Comparison of ENCODE assay signal across 30 cellular contexts in the genomic region with DNA sequence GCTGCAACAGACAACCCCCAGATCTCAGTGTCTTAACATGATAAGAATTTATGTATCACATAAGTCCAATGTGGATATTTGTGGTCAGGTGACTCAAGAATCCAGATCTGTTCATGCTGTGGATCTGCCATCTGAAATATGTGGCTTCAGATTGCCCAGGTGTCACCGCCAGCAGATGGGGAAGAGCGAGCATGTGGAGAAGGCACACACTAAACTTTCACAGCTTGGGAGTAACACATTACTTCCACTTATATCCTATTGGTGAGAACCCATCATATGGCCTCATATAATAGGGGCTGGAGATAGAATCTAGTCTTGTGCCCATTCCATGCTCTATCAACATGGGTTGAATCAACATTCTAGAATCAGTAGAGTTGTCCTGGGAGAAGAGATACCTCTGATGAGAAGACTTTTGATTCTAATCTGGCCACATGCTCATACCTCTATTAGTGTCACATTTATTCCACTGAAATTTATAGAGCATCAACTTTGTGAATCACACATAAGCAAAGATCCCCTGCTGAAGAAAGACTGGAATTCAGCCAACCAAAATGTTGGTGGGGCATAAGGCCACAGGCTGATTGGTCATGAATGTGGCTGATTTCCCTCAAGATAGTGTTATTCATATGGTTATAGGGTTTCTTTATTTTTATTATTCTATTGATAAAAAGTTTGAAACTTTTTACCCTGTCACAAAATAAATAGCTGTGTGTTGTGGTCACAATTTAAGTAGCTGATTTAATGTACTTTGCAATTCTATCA. TPM values are rescaled to one million over a fixed set of nuclear protein-coding genes. Genes with fewer than 3 reads are reported as not detected.
A peak's percentile ranks its signal among the peaks of the same experiment; 100 is the strongest.
DNase-seq lines count a peak whose midpoint lies in the region; ATAC-seq, FAIRE-seq and TF ChIP-seq lines count a peak whose summit lies in the region.
"Had no signal": no experiment of that assay in that cellular context is flagged by ENCODE, and none has a peak within 500 bp of the region (broad histone marks: within the 10 kb centered on the region; RNA-seq: fewer than 3 reads in every experiment).

No MANE protein-coding gene starts in this region.

- H3K4me1 ChIP-seq in breast epithelium (no peaks in the 10 kb centered on the region), astrocyte (ENCODE audit: insufficient read depth, low read length) (peaks cover 13% of the 10 kb centered on the region), psoas muscle (peaks cover 7% of the 10 kb centered on the region), HepG2 (ENCODE audit: insufficient read depth, low read length) (peaks cover 1% of the 10 kb centered on the region)
- H3K4me1 ChIP-seq: BE2C had no signal

- H3K4me1 Mint-ChIP-seq in MCF 10A (ENCODE audit: insufficient read depth, unreplicated experiment): peaks cover 4% of the 10 kb centered on the region
- no peaks in the 10 kb centered on the region for H3K4me1 Mint-ChIP-seq in astrocyte (ENCODE audit: low read depth, unreplicated experiment)
- H3K4me1 Mint-ChIP-seq in activated naive CD4-positive, alpha-beta T cell treated with anti-CD3 and anti-CD28 coated beads for 36 hours (ENCODE audit: low read depth): peaks cover 11% of the 10 kb centered on the region
- H3K4me1 Mint-ChIP-seq: activated T-helper 17 cell treated with anti-CD3 and anti-CD28 coated beads, Interleukin-2, amount 50 U/mL, for 72 hours had no signal

- 70 to 86% (median 79%) methylated on average over 2 of the region's 2 CpGs for WGBS in psoas muscle, 3 donors
- WGBS in HepG2 (ENCODE audit: low lambda C conversion rate): 7% methylated on average over 2 of the region's 2 CpGs

- no peak overlapping the region for H3K27ac Mint-ChIP-seq in MCF 10A (ENCODE audit: low read depth, unreplicated experiment)
- no peak overlapping the region for H3K27ac Mint-ChIP-seq in astrocyte (ENCODE audit: unreplicated experiment)
- no peak overlapping the region for H3K27ac Mint-ChIP-seq in activated naive CD4-positive, alpha-beta T cell treated with anti-CD3 and anti-CD28 coated beads for 36 hours
- H3K27ac Mint-ChIP-seq: activated CD4-positive, alpha-beta T cell treated with anti-CD3 and anti-CD28 coated beads, Interleukin-2, amount 10 ng/mL, durations not matched to agents 7 days and 5 days; activated naive CD8-positive, alpha-beta T cell treated with anti-CD3 and anti-CD28 coated beads, Interleukin-2, amount 50 U/mL, for 24 hours; activated T-helper 17 cell treated with anti-CD3 and anti-CD28 coated beads, Interleukin-2, amount 50 U/mL, for 72 hours; IgD-negative memory B cell; mesothelial cell of epicardium; natural killer cell had no signal

- peaks cover 0 to under 1% of the 10 kb centered on the region in 2 donors for H3K27me3 ChIP-seq in breast epithelium
- H3K27me3 ChIP-seq in astrocyte (ENCODE audit: insufficient read depth, low read length): peaks cover 49% of the 10 kb centered on the region
- H3K27me3 ChIP-seq in psoas muscle (ENCODE audit: insufficient read depth in 3 of 3, low read length in 2 of 3): no peaks in the 10 kb centered on the region
- peaks cover 9 to 38% of the 10 kb centered on the region in 2 experiments; a peak in 3 of 5 replicates for H3K27me3 ChIP-seq in HepG2 (ENCODE audit: control insufficient read depth in 1 of 2, insufficient read depth in 2 of 2, low read length in 2 of 2)
- H3K27me3 ChIP-seq: ovary had no signal

- H3K27me3 Mint-ChIP-seq in MCF 10A (ENCODE audit: insufficient read depth, unreplicated experiment) (peaks cover under 1% of the 10 kb centered on the region), astrocyte (ENCODE audit: low read depth, unreplicated experiment) (peaks cover 55% of the 10 kb centered on the region)
- H3K27me3 Mint-ChIP-seq in activated naive CD4-positive, alpha-beta T cell treated with anti-CD3 and anti-CD28 coated beads for 36 hours (ENCODE audit: low read depth): peaks cover 2% of the 10 kb centered on the region

- in situ Hi-C loops in HepG2 (cut with HindIII; ENCODE audit: extremely low pct_ligation_motif_present, low pct_unique_long_range_greater_than_20kb): no loop called here

- H3K9ac ChIP-seq in astrocyte (ENCODE audit: low read length): no peak overlapping the region
- H3K9ac ChIP-seq in HepG2 (ENCODE audit: insufficient read depth, low read depth, low read length): no peak overlapping the region

- H3K9me3 ChIP-seq in breast epithelium (no peaks in the 10 kb centered on the region), astrocyte (ENCODE audit: insufficient read depth, low read depth, low read length) (no peaks in the 10 kb centered on the region), psoas muscle (no peaks in the 10 kb centered on the region), HepG2 (ENCODE audit: low read length) (no peaks in the 10 kb centered on the region)
- H3K9me3 ChIP-seq: BE2C, ovary, upper lobe of left lung had no signal

- POLR2A ChIA-PET in MCF 10A (lab: Yijun Ruan, JAX) (interaction anchor here (1.0 to 1.6 kb wide), 2 partner anchors 9 to 11 kb away, joined by 3 to 4 read pairs; no protein-coding TSS in a partner anchor), HepG2 (lab: Yijun Ruan, JAX) (no interaction called here)

- no peak overlapping the region for H3K27ac ChIP-seq in breast epithelium
- no peak overlapping the region for H3K27ac ChIP-seq in astrocyte (ENCODE audit: low read depth, low read length)
- H3K27ac ChIP-seq in psoas muscle: no peak overlapping the region
- H3K27ac ChIP-seq in HepG2 (ENCODE audit: extremely low read length, insufficient read depth, low read length): no peak overlapping the region
- H3K27ac ChIP-seq: HL-60, ovary, upper lobe of left lung had no signal

- CTCF ChIA-PET in MCF 10A (lab: Yijun Ruan, JAX): interaction anchor here (0.7 to 18.8 kb wide), 5 partner anchors 10 to 56 kb away, joined by 3 to 411 read pairs (median 4); no protein-coding TSS in a partner anchor
- CTCF ChIA-PET in activated naive CD4-positive, alpha-beta T cell treated with anti-CD3 and anti-CD28 coated beads for 36 hours (lab: Charles Lee): interaction anchor here (1.0 to 13.6 kb wide), 5 partner anchors 12 to 476 kb away, joined by 3 to 231 read pairs (median 8); no protein-coding TSS in a partner anchor
- CTCF ChIA-PET in HepG2 (lab: Yijun Ruan, JAX; ENCODE audit: low intra/inter-chr PET ratio, low total read pairs): no interaction called here

- H2AFZ ChIP-seq in astrocyte (ENCODE audit: low read depth, low read length): no peak overlapping the region
- H2AFZ ChIP-seq in HepG2 (ENCODE audit: low read length): no peak overlapping the region

- H3K4me3 ChIP-seq in breast epithelium (no peak overlapping the region), astrocyte (ENCODE audit: insufficient read depth, low read depth, low read length) (no peak overlapping the region), foreskin fibroblast (ENCODE audit: low read depth in 1 of 2, low read length in 2 of 2) (no peak overlapping the region), psoas muscle (no peak overlapping the region), HepG2 (replicated peaks in 1 of 3; ENCODE audit: insufficient read depth in 1 of 3, low read depth in 2 of 3, low read length in 3 of 3) (no peak overlapping the region)
- H3K4me3 ChIP-seq: ovary, upper lobe of left lung had no signal

- TF ChIP-seq CTCF in MCF 10A (IDR thresholded peaks at IDR 0.05; ENCODE audit: unreplicated experiment) (no peak), breast epithelium (IDR thresholded peaks at IDR 0.05) (no peak), astrocyte (IDR thresholded peaks at IDR 0.05; ENCODE audit: insufficient read depth, low read depth, low read length) (no peak), foreskin fibroblast (IDR thresholded peaks at IDR 0.05; ENCODE audit: low read depth, low read length) (no peak), psoas muscle (IDR thresholded peaks at IDR 0.05) (no peak), HepG2 (CRISPR knock-in tag; IDR thresholded peaks at IDR 0.05) (no peak)

- TF ChIP-seq RAD21 in HepG2 (CRISPR knock-in tag; IDR thresholded peaks at IDR 0.05): no peak

- FAIRE-seq in astrocyte (lab: Jason Lieb, UNC) (peak; percentile 39), HepG2 (lab: Jason Lieb, UNC) (no peak)
- FAIRE-seq: A204.1 had no signal

- no peak overlapping the region for H3K4me3 Mint-ChIP-seq in MCF 10A (ENCODE audit: unreplicated experiment)
- H3K4me3 Mint-ChIP-seq in astrocyte (ENCODE audit: unreplicated experiment): no peak overlapping the region
- no peak overlapping the region for H3K4me3 Mint-ChIP-seq in activated naive CD4-positive, alpha-beta T cell treated with anti-CD3 and anti-CD28 coated beads for 36 hours
- H3K4me3 Mint-ChIP-seq: activated CD4-positive, alpha-beta T cell treated with anti-CD3 and anti-CD28 coated beads, Interleukin-2, amount 10 ng/mL, durations not matched to agents 7 days and 5 days; activated naive CD8-positive, alpha-beta T cell treated with anti-CD3 and anti-CD28 coated beads, Interleukin-2, amount 50 U/mL, for 24 hours; activated T-helper 17 cell treated with anti-CD3 and anti-CD28 coated beads, Interleukin-2, amount 50 U/mL, for 72 hours; IgD-negative memory B cell; mesothelial cell of epicardium; natural killer cell had no signal

- H4K20me1 ChIP-seq in astrocyte (ENCODE audit: insufficient read depth, low read length) (peaks cover 5% of the 10 kb centered on the region), HepG2 (ENCODE audit: insufficient read depth, low read length) (no peaks in the 10 kb centered on the region)

- BruUV-seq in MCF 10A (replicated peaks; lab: Mats Ljungman, UMichigan) (no TSS peak), HepG2 (replicated peaks; lab: Mats Ljungman, UMichigan) (no TSS peak)

- intact Hi-C loops in MCF 10A (cut with micrococcal nuclease): no loop called here
- intact Hi-C loops in breast epithelium (cut with DNase I; ENCODE audit: low total_unique reads): no loop called here
- intact Hi-C loops in activated naive CD4-positive, alpha-beta T cell treated with anti-CD3 and anti-CD28 coated beads for 36 hours (cut with micrococcal nuclease): no loop called here
- intact Hi-C loops in psoas muscle (cut with DNase I): no loop called here
- intact Hi-C loops in HepG2 (cut with micrococcal nuclease; ENCODE audit: unreplicated experiment): no loop called here

- ATAC-seq in psoas muscle (no peak), HepG2 (no peak)
- ATAC-seq: activated naive CD8-positive, alpha-beta T cell treated with anti-CD3 and anti-CD28 coated beads, Interleukin-2, amount 50 U/mL, for 24 hours; activated T-helper 17 cell treated with anti-CD3 and anti-CD28 coated beads, Interleukin-2, amount 50 U/mL, for 72 hours; esophagus mucosa; left lobe of liver; natural killer cell had no signal

- H3K4me2 ChIP-seq in astrocyte (ENCODE audit: low read length): peak overlapping the region; percentile 39
- H3K4me2 ChIP-seq in HepG2 (ENCODE audit: low read depth, low read length): no peak overlapping the region

- H3K9me3 Mint-ChIP-seq in MCF 10A (ENCODE audit: unreplicated experiment): no peaks in the 10 kb centered on the region
- no peaks in the 10 kb centered on the region for H3K9me3 Mint-ChIP-seq in astrocyte (ENCODE audit: unreplicated experiment)
- no peaks in the 10 kb centered on the region for H3K9me3 Mint-ChIP-seq in activated naive CD4-positive, alpha-beta T cell treated with anti-CD3 and anti-CD28 coated beads for 36 hours
- H3K9me3 Mint-ChIP-seq: activated CD4-positive, alpha-beta T cell treated with anti-CD3 and anti-CD28 coated beads, Interleukin-2, amount 10 ng/mL, durations not matched to agents 7 days and 5 days; activated naive CD8-positive, alpha-beta T cell treated with anti-CD3 and anti-CD28 coated beads, Interleukin-2, amount 50 U/mL, for 24 hours; activated T-helper 17 cell treated with anti-CD3 and anti-CD28 coated beads, Interleukin-2, amount 50 U/mL, for 72 hours; IgD-negative memory B cell; mesothelial cell of epicardium; natural killer cell had no signal

- no peak for TF ChIP-seq EP300 in HepG2 (IDR thresholded peaks at IDR 0.05; ENCODE audit: low read depth in 2 of 2, low read length in 2 of 2)
- no peak for TF ChIP-seq EP300 in HepG2 (CRISPR knock-in tag; IDR thresholded peaks at IDR 0.05; ENCODE audit: borderline replicate concordance)

- H3K36me3 Mint-ChIP-seq in MCF 10A (ENCODE audit: insufficient read depth, unreplicated experiment) (no peaks in the 10 kb centered on the region), astrocyte (ENCODE audit: low read depth, unreplicated experiment) (no peaks in the 10 kb centered on the region)
- H3K36me3 Mint-ChIP-seq in activated naive CD4-positive, alpha-beta T cell treated with anti-CD3 and anti-CD28 coated beads for 36 hours (ENCODE audit: low read depth): no peaks in the 10 kb centered on the region
- H3K36me3 Mint-ChIP-seq: mesothelial cell of epicardium, natural killer cell had no signal

- no peaks in the 10 kb centered on the region for H3K79me2 ChIP-seq in astrocyte (ENCODE audit: insufficient read depth, low read length)
- no peaks in the 10 kb centered on the region for H3K79me2 ChIP-seq in HepG2 (ENCODE audit: insufficient read depth, low read length)

- H3K36me3 ChIP-seq in breast epithelium: no peaks in the 10 kb centered on the region
- H3K36me3 ChIP-seq in astrocyte (ENCODE audit: insufficient read depth, low read length): no peaks in the 10 kb centered on the region
- H3K36me3 ChIP-seq in psoas muscle (ENCODE audit: insufficient read depth in 1 of 2, low read depth in 1 of 2): no peaks in the 10 kb centered on the region
- H3K36me3 ChIP-seq in HepG2 (replicated peaks in 1 of 2; ENCODE audit: control insufficient read depth in 1 of 2, insufficient read depth in 2 of 2, low read length in 2 of 2): no peaks in the 10 kb centered on the region
- H3K36me3 ChIP-seq: BE2C, ovary, upper lobe of left lung had no signal

- TF ChIP-seq POLR2A in breast epithelium (IDR thresholded peaks at IDR 0.05): no peak
- TF ChIP-seq POLR2A in HepG2 (IDR thresholded peaks at IDR 0.05; ENCODE audit: insufficient read depth in 1 of 2, low read depth in 2 of 2, low read length in 2 of 2): no peak

- DNase-seq in MCF 10A (ENCODE audit: unreplicated experiment) (peak; percentile 27), breast epithelium (ENCODE audit: low spot score in 2 of 2) (no peak), astrocyte (ENCODE audit: low read depth) (peak; percentile 61), foreskin fibroblast (peak; percentile 74 to 86), psoas muscle (no peak), retina (no peak), HepG2 (ENCODE audit: low spot score) (no peak)
- DNase-seq in activated naive CD4-positive, alpha-beta T cell treated with anti-CD3 and anti-CD28 coated beads for 36 hours: no peak
- DNase-seq: activated CD4-positive, alpha-beta T cell treated with anti-CD3 and anti-CD28 coated beads, Interleukin-2, amount 10 ng/mL, durations not matched to agents 7 days and 5 days; activated naive CD8-positive, alpha-beta T cell treated with anti-CD3 and anti-CD28 coated beads, Interleukin-2, amount 50 U/mL, for 24 hours; BE2C; Calu3; GDM1; natural killer cell; NCI-H1694; NCI-H69; ovary; Right ventricle myocardium superior; stimulated activated CD4-positive, alpha-beta T cell treated with anti-CD3 and anti-CD28 coated beads, Interleukin-1b, Interleukin-23, amount 100 ng/mL, for 48 hours; stimulated activated naive CD4-positive, alpha-beta T cell treated with Interleukin-2 at 50 U/mL for 16 hours; upper lobe of left lung had no signal

RNA-seq across cellular contexts. Expression of a gene that starts 6.0 kb away (rescaled TPM):
- 49.4 and 74.6 TPM in 2 replicates for total RNA-seq in MCF 10A (2022)
- 100 to 1,000 TPM; 218 to 301 (median 295) TPM for total RNA-seq in breast epithelium
- 85.2 and 102 TPM in 2 replicates for total RNA-seq in astrocyte
- 1 to 10 TPM; 8.1 to 8.3 TPM for total RNA-seq in activated naive CD4-positive, alpha-beta T cell treated with anti-CD3 and anti-CD28 coated beads for 36 hours
- total RNA-seq in psoas muscle: 100 to 1,000 TPM; 180 to 255 (median 189) TPM
- polyA plus RNA-seq in psoas muscle: 100 to 1,000 TPM in 2 of 3 donors, 10 to 100 TPM in 1; 41.1 to 125 (median 124) TPM
- 4.9 and 7.7 TPM in 2 replicates for total RNA-seq in HepG2 (2016; rRNA removed; fragmentation: Illumina TruSeq; extraction: Trizol)
- total RNA-seq in HepG2 (2016; cell fraction: cytosol; rRNA removed; fragmentation: Illumina TruSeq; extraction: Trizol; ENCODE audit: low read depth): 0.81 and 0.88 TPM in 2 replicates
- 5.4 and 6.9 TPM in 2 replicates for total RNA-seq in HepG2 (2016; cell fraction: insoluble cytoplasmic fraction; rRNA removed; fragmentation: Illumina TruSeq; extraction: Trizol)
- total RNA-seq in HepG2 (2016; cell fraction: membrane; rRNA removed; fragmentation: Illumina TruSeq; extraction: Trizol): 1.0 and 1.4 TPM in 2 replicates
- total RNA-seq in HepG2 (2016; cell fraction: nucleus; rRNA removed; fragmentation: Illumina TruSeq; extraction: Trizol): 10.7 and 11.7 TPM in 2 replicates
- 47.7 and 57.2 TPM in 2 replicates for polyA plus RNA-seq in HepG2 (2011; rRNA removed)
- polyA plus RNA-seq in HepG2 (2011; cell fraction: cytosol; rRNA removed): 19.0 and 25.5 TPM in 2 replicates
- polyA plus RNA-seq in HepG2 (2011; cell fraction: nucleus; rRNA removed): 439 and 465 TPM in 2 replicates
- polyA plus RNA-seq in HepG2 (2012): 33.3 and 36.8 TPM in 2 replicates
- polyA plus RNA-seq in HepG2 (2016; cell fraction: cytosol; fragmentation: Illumina TruSeq; extraction: Trizol; ENCODE audit: low read depth): 0.11 and 0.44 TPM in 2 replicates
- 3.8 and 4.3 TPM in 2 replicates for polyA plus RNA-seq in HepG2 (2016; cell fraction: insoluble cytoplasmic fraction; fragmentation: Illumina TruSeq; extraction: Trizol; ENCODE audit: low read depth)
- polyA plus RNA-seq in HepG2 (2016; cell fraction: membrane; fragmentation: Illumina TruSeq; extraction: Trizol; ENCODE audit: low read depth): 0.77 and 1.1 TPM in 2 replicates
- polyA plus RNA-seq in HepG2 (2016; cell fraction: nucleus; fragmentation: Illumina TruSeq; extraction: Trizol; ENCODE audit: insufficient read depth, low read depth): 21.6 and 24.3 TPM in 2 replicates
- 53.0 and 73.1 TPM in 2 replicates for polyA minus RNA-seq in HepG2 (2011; rRNA and poly(A)+ RNA removed; ENCODE audit: low replicate concordance)
- 5.3 and 6.5 TPM in 2 replicates for polyA minus RNA-seq in HepG2 (2011; cell fraction: cytosol; rRNA and poly(A)+ RNA removed)
- 71.2 and 84.0 TPM in 2 replicates for polyA minus RNA-seq in HepG2 (2011; cell fraction: nucleus; rRNA and poly(A)+ RNA removed)

RNA-seq across cellular contexts. Expression of a gene that starts 18.5 kb away (rescaled TPM):
- total RNA-seq in MCF 10A (2022): not detected in 2 replicates
- not detected for total RNA-seq in breast epithelium
- total RNA-seq in astrocyte: not detected in 2 replicates
- total RNA-seq in activated naive CD4-positive, alpha-beta T cell treated with anti-CD3 and anti-CD28 coated beads for 36 hours: not detected
- not detected for total RNA-seq in psoas muscle
- not detected for polyA plus RNA-seq in psoas muscle
- total RNA-seq in HepG2 (2016; rRNA removed; fragmentation: Illumina TruSeq; extraction: Trizol): not detected in 2 replicates
- not detected in 2 replicates for total RNA-seq in HepG2 (2016; cell fraction: cytosol; rRNA removed; fragmentation: Illumina TruSeq; extraction: Trizol; ENCODE audit: low read depth)
- total RNA-seq in HepG2 (2016; cell fraction: insoluble cytoplasmic fraction; rRNA removed; fragmentation: Illumina TruSeq; extraction: Trizol): not detected in 2 replicates
- total RNA-seq in HepG2 (2016; cell fraction: membrane; rRNA removed; fragmentation: Illumina TruSeq; extraction: Trizol): not detected in 2 replicates
- total RNA-seq in HepG2 (2016; cell fraction: nucleus; rRNA removed; fragmentation: Illumina TruSeq; extraction: Trizol): not detected in 2 replicates
- not detected in 2 replicates for polyA plus RNA-seq in HepG2 (2011; rRNA removed)
- polyA plus RNA-seq in HepG2 (2011; cell fraction: cytosol; rRNA removed): not detected in 2 replicates
- not detected in 2 replicates for polyA plus RNA-seq in HepG2 (2011; cell fraction: nucleus; rRNA removed)
- not detected in 2 replicates for polyA plus RNA-seq in HepG2 (2012)
- not detected in 2 replicates for polyA plus RNA-seq in HepG2 (2016; cell fraction: cytosol; fragmentation: Illumina TruSeq; extraction: Trizol; ENCODE audit: low read depth)
- not detected in 2 replicates for polyA plus RNA-seq in HepG2 (2016; cell fraction: insoluble cytoplasmic fraction; fragmentation: Illumina TruSeq; extraction: Trizol; ENCODE audit: low read depth)
- not detected in 2 replicates for polyA plus RNA-seq in HepG2 (2016; cell fraction: membrane; fragmentation: Illumina TruSeq; extraction: Trizol; ENCODE audit: low read depth)
- not detected in 2 replicates for polyA plus RNA-seq in HepG2 (2016; cell fraction: nucleus; fragmentation: Illumina TruSeq; extraction: Trizol; ENCODE audit: insufficient read depth, low read depth)
- polyA minus RNA-seq in HepG2 (2011; rRNA and poly(A)+ RNA removed; ENCODE audit: low replicate concordance): not detected in 2 replicates
- not detected in 2 replicates for polyA minus RNA-seq in HepG2 (2011; cell fraction: cytosol; rRNA and poly(A)+ RNA removed)
- not detected in 2 replicates for polyA minus RNA-seq in HepG2 (2011; cell fraction: nucleus; rRNA and poly(A)+ RNA removed)
- total RNA-seq: activated CD4-positive, alpha-beta T cell treated with anti-CD3 and anti-CD28 coated beads, Interleukin-2, amount 10 ng/mL, durations not matched to agents 7 days and 5 days; activated T-helper 17 cell treated with anti-CD3 and anti-CD28 coated beads, Interleukin-2, amount 50 U/mL, for 72 hours; Calu3; esophagus mucosa; glomerular endothelial cell; left lobe of liver; mesothelial cell of epicardium; natural killer cell; ovary; skeletal muscle tissue; upper lobe of left lung had no signal
- polyA plus RNA-seq: IgD-negative memory B cell, ovary had no signal

RNA-seq across cellular contexts. Expression of a gene that starts 57.3 kb away (rescaled TPM):
- total RNA-seq in MCF 10A (2022): 328 and 381 TPM in 2 replicates
- total RNA-seq in breast epithelium: 100 to 1,000 TPM; 286 to 394 (median 306) TPM
- total RNA-seq in astrocyte: 224 and 237 TPM in 2 replicates
- total RNA-seq in activated naive CD4-positive, alpha-beta T cell treated with anti-CD3 and anti-CD28 coated beads for 36 hours: 100 to 1,000 TPM; 443 to 466 TPM
- 100 to 1,000 TPM; 349 to 495 (median 423) TPM for total RNA-seq in psoas muscle
- 100 to 1,000 TPM; 396 to 646 (median 496) TPM for polyA plus RNA-seq in psoas muscle
- 230 and 280 TPM in 2 replicates for total RNA-seq in HepG2 (2016; rRNA removed; fragmentation: Illumina TruSeq; extraction: Trizol)
- total RNA-seq in HepG2 (2016; cell fraction: cytosol; rRNA removed; fragmentation: Illumina TruSeq; extraction: Trizol; ENCODE audit: low read depth): 151 and 157 TPM in 2 replicates
- total RNA-seq in HepG2 (2016; cell fraction: insoluble cytoplasmic fraction; rRNA removed; fragmentation: Illumina TruSeq; extraction: Trizol): 232 and 280 TPM in 2 replicates
- total RNA-seq in HepG2 (2016; cell fraction: membrane; rRNA removed; fragmentation: Illumina TruSeq; extraction: Trizol): 204 and 221 TPM in 2 replicates
- 76.9 and 91.1 TPM in 2 replicates for total RNA-seq in HepG2 (2016; cell fraction: nucleus; rRNA removed; fragmentation: Illumina TruSeq; extraction: Trizol)
- polyA plus RNA-seq in HepG2 (2011; rRNA removed): 257 and 310 TPM in 2 replicates
- 284 and 385 TPM in 2 replicates for polyA plus RNA-seq in HepG2 (2011; cell fraction: cytosol; rRNA removed)
- polyA plus RNA-seq in HepG2 (2011; cell fraction: nucleus; rRNA removed): 86.5 and 86.7 TPM in 2 replicates
- 317 and 363 TPM in 2 replicates for polyA plus RNA-seq in HepG2 (2012)
- polyA plus RNA-seq in HepG2 (2016; cell fraction: cytosol; fragmentation: Illumina TruSeq; extraction: Trizol; ENCODE audit: low read depth): 221 and 241 TPM in 2 replicates
- 345 and 371 TPM in 2 replicates for polyA plus RNA-seq in HepG2 (2016; cell fraction: insoluble cytoplasmic fraction; fragmentation: Illumina TruSeq; extraction: Trizol; ENCODE audit: low read depth)
- polyA plus RNA-seq in HepG2 (2016; cell fraction: membrane; fragmentation: Illumina TruSeq; extraction: Trizol; ENCODE audit: low read depth): 262 and 271 TPM in 2 replicates
- 159 and 177 TPM in 2 replicates for polyA plus RNA-seq in HepG2 (2016; cell fraction: nucleus; fragmentation: Illumina TruSeq; extraction: Trizol; ENCODE audit: insufficient read depth, low read depth)
- 938 and 2,113 TPM in 2 replicates for polyA minus RNA-seq in HepG2 (2011; rRNA and poly(A)+ RNA removed; ENCODE audit: low replicate concordance)
- polyA minus RNA-seq in HepG2 (2011; cell fraction: cytosol; rRNA and poly(A)+ RNA removed): 149 and 170 TPM in 2 replicates
- 81.6 and 93.6 TPM in 2 replicates for polyA minus RNA-seq in HepG2 (2011; cell fraction: nucleus; rRNA and poly(A)+ RNA removed)

Comparison
In these comparisons a context has a peak if more than half of its experiments do, and no peak if none do; other contexts are left out.
1. DNase-seq: peak in MCF 10A (single experiment), astrocyte (single experiment) and foreskin fibroblast (2 of 2); none in breast epithelium (0 of 2), activated naive CD4-positive, alpha-beta T cell treated with anti-CD3 and anti-CD28 coated beads for 36 hours (single experiment), psoas muscle (0 of 2), retina (single experiment) and HepG2 (single experiment).